13 cellular contexts compared by ENCODE assay signal in genomic region chr19:12574036-12574435, GRCh38. TPM values are rescaled to one million over a fixed set of nuclear protein-coding genes. Genes with fewer than 3 reads are reported as not detected.
A peak's percentile ranks its signal among the peaks of the same experiment; 100 is the strongest.
DNase-seq lines count a peak whose midpoint lies in the region; ATAC-seq and TF ChIP-seq lines count a peak whose summit lies in the region.
"Had no signal": no experiment of that assay in that cellular context is flagged by ENCODE, and none has a peak within 500 bp of the region (broad histone marks: within the 10 kb centered on the region; RNA-seq: fewer than 3 reads in every experiment).

No MANE protein-coding gene starts in this region.

- TF ChIP-seq CTCF in Peyer's patch (IDR thresholded peaks at IDR 0.05) (no peak), stomach (IDR thresholded peaks at IDR 0.05) (no peak)

- H3K36me3 ChIP-seq in Peyer's patch (peaks cover 0 to 6% (median 0%) of the 10 kb centered on the region in 3 donors), stomach (peaks cover 0 to 25% (median 15%) of the 10 kb centered on the region in 4 donors)

- no peaks in the 10 kb centered on the region for H3K27me3 Mint-ChIP-seq in activated T-cell treated with anti-CD3 and anti-CD28 coated beads, Interleukin-2, amount 50 U/mL, for 24 hours
- H3K27me3 Mint-ChIP-seq in stimulated activated memory B cell treated with anti-CD40 and anti-IgM and Interleukin-4, amounts not matched to agents 10 μg/mL and 1 μg/mL and 100 μg/mL, for 72 hours = no peaks in the 10 kb centered on the region

- peaks cover 7% of the 10 kb centered on the region for H3K4me1 Mint-ChIP-seq in activated T-cell treated with anti-CD3 and anti-CD28 coated beads, Interleukin-2, amount 50 U/mL, for 24 hours (ENCODE audit: low read depth)
- peaks cover 33% of the 10 kb centered on the region for H3K4me1 Mint-ChIP-seq in stimulated activated memory B cell treated with anti-CD40 and anti-IgM and Interleukin-4, amounts not matched to agents 10 μg/mL and 1 μg/mL and 100 μg/mL, for 72 hours

- intact Hi-C loops in stomach (cut with DNase I; ENCODE audit: low total_unique reads) = no loop called here

- H3K27ac ChIP-seq in Peyer's patch (peak overlapping the region in 1 of 4 donors; percentile 50), stomach (no peak overlapping the region)
- H3K27ac ChIP-seq: gastrocnemius medialis had no signal

- H3K36me3 Mint-ChIP-seq in activated T-cell treated with anti-CD3 and anti-CD28 coated beads, Interleukin-2, amount 50 U/mL, for 24 hours (ENCODE audit: low read depth) = peaks cover 18% of the 10 kb centered on the region
- H3K36me3 Mint-ChIP-seq in stimulated activated memory B cell treated with anti-CD40 and anti-IgM and Interleukin-4, amounts not matched to agents 10 μg/mL and 1 μg/mL and 100 μg/mL, for 72 hours = peaks cover 17% of the 10 kb centered on the region

- ATAC-seq in stimulated activated memory B cell treated with anti-CD40 and anti-IgM and Interleukin-4, amounts not matched to agents 10 μg/mL and 1 μg/mL and 100 μg/mL, for 72 hours = peak; percentile 96
- ATAC-seq in HG02623 (IDR thresholded peaks at IDR 0.05; ENCODE audit: unreplicated experiment) = no peak
- ATAC-seq: gastrocnemius medialis had no signal

- no peaks in the 10 kb centered on the region for H3K9me3 Mint-ChIP-seq in activated T-cell treated with anti-CD3 and anti-CD28 coated beads, Interleukin-2, amount 50 U/mL, for 24 hours
- no peaks in the 10 kb centered on the region for H3K9me3 Mint-ChIP-seq in stimulated activated memory B cell treated with anti-CD40 and anti-IgM and Interleukin-4, amounts not matched to agents 10 μg/mL and 1 μg/mL and 100 μg/mL, for 72 hours

- no peak overlapping the region for H3K4me3 Mint-ChIP-seq in activated T-cell treated with anti-CD3 and anti-CD28 coated beads, Interleukin-2, amount 50 U/mL, for 24 hours
- H3K4me3 Mint-ChIP-seq in stimulated activated memory B cell treated with anti-CD40 and anti-IgM and Interleukin-4, amounts not matched to agents 10 μg/mL and 1 μg/mL and 100 μg/mL, for 72 hours = peak overlapping the region; percentile 24

- TF ChIP-seq POLR2A in Peyer's patch (IDR thresholded peaks at IDR 0.05) = no peak
- no peak for TF ChIP-seq POLR2A in stomach (IDR thresholded peaks at IDR 0.05)

- H3K4me3 ChIP-seq in Peyer's patch = no peak overlapping the region
- H3K4me3 ChIP-seq in stomach = no peak overlapping the region
- H3K4me3 ChIP-seq: gastrocnemius medialis had no signal

- H3K9me3 ChIP-seq in Peyer's patch (no peaks in the 10 kb centered on the region), stomach (no peaks in the 10 kb centered on the region)
- H3K9me3 ChIP-seq: gastrocnemius medialis had no signal

- H3K27ac Mint-ChIP-seq in activated T-cell treated with anti-CD3 and anti-CD28 coated beads, Interleukin-2, amount 50 U/mL, for 24 hours = peak overlapping the region; percentile 45
- peak overlapping the region; percentile 73 for H3K27ac Mint-ChIP-seq in stimulated activated memory B cell treated with anti-CD40 and anti-IgM and Interleukin-4, amounts not matched to agents 10 μg/mL and 1 μg/mL and 100 μg/mL, for 72 hours

- H3K4me1 ChIP-seq in Peyer's patch (peaks cover 0 to 5% (median 0%) of the 10 kb centered on the region in 4 donors), stomach (no peaks in the 10 kb centered on the region)
- H3K4me1 ChIP-seq: gastrocnemius medialis had no signal

- no peaks in the 10 kb centered on the region for H3K27me3 ChIP-seq in Peyer's patch
- no peaks in the 10 kb centered on the region for H3K27me3 ChIP-seq in stomach
- H3K27me3 ChIP-seq: gastrocnemius medialis had no signal

- no peak for DNase-seq in activated T-cell treated with anti-CD3 and anti-CD28 coated beads, Interleukin-2, amount 50 U/mL, for 24 hours
- no peak for DNase-seq in activated T-cell treated with anti-CD3 and anti-CD28 coated beads, Interleukin-2, amount 50 U/mL, for 1 hour
- DNase-seq in NAMALWA (ENCODE audit: low spot score) (peak; percentile 62), Peyer's patch (peak in 2 of 3 donors; percentile 62 to 73), SIG-M5 treated with dmso at 0.1 percent for 504 hours (lab: John Stamatoyannopoulos, UW; ENCODE audit: unreplicated experiment) (no peak), stomach (no peak)
- DNase-seq: effector CD8-positive, alpha-beta T cell; gastrocnemius medialis; GOT3; NCI-H226; SHP77 treated with DMSO at 0.1 percent for 48 hours had no signal

- no peak for TF ChIP-seq EP300 in stomach (IDR thresholded peaks at IDR 0.05)

- WGBS in stomach, 5 donors = 53 to 63% (median 57%) methylated on average over 7 of the region's 7 CpGs

RNA-seq across cellular contexts. Expression of gene ZNF564, which starts 22.8 kb away (rescaled TPM):
- total RNA-seq in Peyer's patch (10 to 100 TPM; 25.2 to 36.9 (median 29.2) TPM), stomach (10 to 100 TPM in 2 of 5 donors, 1 to 10 TPM in 3; 4.9 to 74.1 (median 9.4) TPM)
- polyA plus RNA-seq in stomach = 1 to 10 TPM; 4.7 to 6.4 (median 5.0) TPM

RNA-seq across cellular contexts. Expression of gene ZNF490, which starts 36.6 kb away (rescaled TPM):
- total RNA-seq in Peyer's patch (1 to 10 TPM; 4.1 to 8.4 (median 4.7) TPM), stomach (1 to 10 TPM in 4 of 5 donors, not detected in 1; 4.1 to 7.5 (median 5.6) TPM)
- polyA plus RNA-seq in stomach = under 1 TPM in 2 of 3 donors, not detected in 1; 0.25 to 0.44 TPM

RNA-seq across cellular contexts. Expression of gene ZNF791, which starts 36.7 kb away (rescaled TPM):
- total RNA-seq in Peyer's patch = 10 to 100 TPM; 17.2 to 34.6 (median 29.3) TPM
- 10 to 100 TPM; 14.0 to 33.0 (median 25.8) TPM for total RNA-seq in stomach
- polyA plus RNA-seq in stomach = 1 to 10 TPM; 4.7 to 7.2 (median 5.3) TPM

Comparison
In these comparisons a context has a peak if more than half of its experiments do, and no peak if none do; other contexts are left out.
1. DNase-seq: peak in NAMALWA (single experiment) and Peyer's patch (2 of 3); none in activated T-cell treated with anti-CD3 and anti-CD28 coated beads, Interleukin-2, amount 50 U/mL, for 24 hours (single experiment), activated T-cell treated with anti-CD3 and anti-CD28 coated beads, Interleukin-2, amount 50 U/mL, for 1 hour (single experiment), SIG-M5 treated with dmso at 0.1 percent for 504 hours (single experiment) and stomach (single experiment).